Comparison of ENCODE assay signal across 1 cellular context in the genomic region with DNA sequence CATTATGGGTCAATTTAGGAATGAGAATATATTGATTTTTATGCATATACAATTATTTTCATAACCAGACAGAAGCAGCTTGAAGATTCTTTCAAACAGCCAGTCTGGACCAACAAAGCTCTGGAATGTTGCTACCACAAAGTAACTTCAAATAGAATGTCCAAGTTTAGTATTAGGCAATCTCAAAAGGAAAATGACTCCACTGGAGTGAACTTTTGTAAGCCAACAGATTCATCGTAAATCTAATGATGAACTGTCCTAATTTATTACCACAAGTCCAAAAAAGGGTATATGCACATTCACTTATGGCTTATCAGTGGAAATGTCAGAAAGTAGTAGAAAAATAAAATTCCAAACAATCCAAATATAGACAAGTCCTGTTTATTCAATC.
TF ChIP-seq lines count a peak whose summit lies in the region.

No MANE protein-coding gene starts in this region.

TF ChIP-seq in GM23338, 12 proteins besides CTCF, POLR2A, EP300 and RAD21 (continued from another document):
- TF ChIP-seq, protein P1, sequence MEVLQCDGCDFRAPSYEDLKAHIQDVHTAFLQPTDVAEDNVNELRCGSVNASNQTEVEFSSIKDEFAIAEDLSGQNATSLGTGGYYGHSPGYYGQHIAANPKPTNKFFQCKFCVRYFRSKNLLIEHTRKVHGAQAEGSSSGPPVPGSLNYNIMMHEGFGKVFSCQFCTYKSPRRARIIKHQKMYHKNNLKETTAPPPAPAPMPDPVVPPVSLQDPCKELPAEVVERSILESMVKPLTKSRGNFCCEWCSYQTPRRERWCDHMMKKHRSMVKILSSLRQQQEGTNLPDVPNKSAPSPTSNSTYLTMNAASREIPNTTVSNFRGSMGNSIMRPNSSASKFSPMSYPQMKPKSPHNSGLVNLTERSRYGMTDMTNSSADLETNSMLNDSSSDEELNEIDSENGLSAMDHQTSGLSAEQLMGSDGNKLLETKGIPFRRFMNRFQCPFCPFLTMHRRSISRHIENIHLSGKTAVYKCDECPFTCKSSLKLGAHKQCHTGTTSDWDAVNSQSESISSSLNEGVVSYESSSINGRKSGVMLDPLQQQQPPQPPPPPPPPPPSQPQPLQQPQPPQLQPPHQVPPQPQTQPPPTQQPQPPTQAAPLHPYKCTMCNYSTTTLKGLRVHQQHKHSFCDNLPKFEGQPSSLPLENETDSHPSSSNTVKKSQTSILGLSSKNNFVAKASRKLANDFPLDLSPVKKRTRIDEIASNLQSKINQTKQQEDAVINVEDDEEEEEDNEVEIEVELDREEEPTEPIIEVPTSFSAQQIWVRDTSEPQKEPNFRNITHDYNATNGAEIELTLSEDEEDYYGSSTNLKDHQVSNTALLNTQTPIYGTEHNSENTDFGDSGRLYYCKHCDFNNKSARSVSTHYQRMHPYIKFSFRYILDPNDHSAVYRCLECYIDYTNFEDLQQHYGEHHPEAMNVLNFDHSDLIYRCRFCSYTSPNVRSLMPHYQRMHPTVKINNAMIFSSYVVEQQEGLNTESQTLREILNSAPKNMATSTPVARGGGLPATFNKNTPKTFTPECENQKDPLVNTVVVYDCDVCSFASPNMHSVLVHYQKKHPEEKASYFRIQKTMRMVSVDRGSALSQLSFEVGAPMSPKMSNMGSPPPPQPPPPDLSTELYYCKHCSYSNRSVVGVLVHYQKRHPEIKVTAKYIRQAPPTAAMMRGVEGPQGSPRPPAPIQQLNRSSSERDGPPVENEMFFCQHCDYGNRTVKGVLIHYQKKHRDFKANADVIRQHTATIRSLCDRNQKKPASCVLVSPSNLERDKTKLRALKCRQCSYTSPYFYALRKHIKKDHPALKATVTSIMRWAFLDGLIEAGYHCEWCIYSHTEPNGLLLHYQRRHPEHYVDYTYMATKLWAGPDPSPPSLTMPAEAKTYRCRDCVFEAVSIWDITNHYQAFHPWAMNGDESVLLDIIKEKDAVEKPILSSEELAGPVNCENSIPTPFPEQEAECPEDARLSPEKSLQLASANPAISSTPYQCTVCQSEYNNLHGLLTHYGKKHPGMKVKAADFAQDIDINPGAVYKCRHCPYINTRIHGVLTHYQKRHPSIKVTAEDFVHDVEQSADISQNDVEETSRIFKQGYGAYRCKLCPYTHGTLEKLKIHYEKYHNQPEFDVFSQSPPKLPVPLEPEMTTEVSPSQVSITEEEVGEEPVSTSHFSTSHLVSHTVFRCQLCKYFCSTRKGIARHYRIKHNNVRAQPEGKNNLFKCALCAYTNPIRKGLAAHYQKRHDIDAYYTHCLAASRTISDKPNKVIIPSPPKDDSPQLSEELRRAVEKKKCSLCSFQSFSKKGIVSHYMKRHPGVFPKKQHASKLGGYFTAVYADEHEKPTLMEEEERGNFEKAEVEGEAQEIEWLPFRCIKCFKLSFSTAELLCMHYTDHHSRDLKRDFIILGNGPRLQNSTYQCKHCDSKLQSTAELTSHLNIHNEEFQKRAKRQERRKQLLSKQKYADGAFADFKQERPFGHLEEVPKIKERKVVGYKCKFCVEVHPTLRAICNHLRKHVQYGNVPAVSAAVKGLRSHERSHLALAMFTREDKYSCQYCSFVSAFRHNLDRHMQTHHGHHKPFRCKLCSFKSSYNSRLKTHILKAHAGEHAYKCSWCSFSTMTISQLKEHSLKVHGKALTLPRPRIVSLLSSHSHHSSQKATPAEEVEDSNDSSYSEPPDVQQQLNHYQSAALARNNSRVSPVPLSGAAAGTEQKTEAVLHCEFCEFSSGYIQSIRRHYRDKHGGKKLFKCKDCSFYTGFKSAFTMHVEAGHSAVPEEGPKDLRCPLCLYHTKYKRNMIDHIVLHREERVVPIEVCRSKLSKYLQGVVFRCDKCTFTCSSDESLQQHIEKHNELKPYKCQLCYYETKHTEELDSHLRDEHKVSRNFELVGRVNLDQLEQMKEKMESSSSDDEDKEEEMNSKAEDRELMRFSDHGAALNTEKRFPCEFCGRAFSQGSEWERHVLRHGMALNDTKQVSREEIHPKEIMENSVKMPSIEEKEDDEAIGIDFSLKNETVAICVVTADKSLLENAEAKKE (CRISPR knock-in tag; IDR thresholded peaks at IDR 0.05): no peak
- TF ChIP-seq ZNF114 (CRISPR knock-in tag; IDR thresholded peaks at IDR 0.05): no peak
- TF ChIP-seq POLR2AphosphoS5 (IDR thresholded peaks at IDR 0.05; ENCODE audit: low read depth): no peak
- TF ChIP-seq STAT1 (IDR thresholded peaks at IDR 0.05; ENCODE audit: unreplicated experiment): no peak
- TF ChIP-seq ZNF331 (CRISPR knock-in tag; IDR thresholded peaks at IDR 0.05; ENCODE audit: low read depth): no peak
- TF ChIP-seq EZH2phosphoT487 (IDR thresholded peaks at IDR 0.05; ENCODE audit: unreplicated experiment): no peak
- no peak for TF ChIP-seq NANOG (IDR thresholded peaks at IDR 0.05; ENCODE audit: borderline replicate concordance)
- TF ChIP-seq, protein P2, sequence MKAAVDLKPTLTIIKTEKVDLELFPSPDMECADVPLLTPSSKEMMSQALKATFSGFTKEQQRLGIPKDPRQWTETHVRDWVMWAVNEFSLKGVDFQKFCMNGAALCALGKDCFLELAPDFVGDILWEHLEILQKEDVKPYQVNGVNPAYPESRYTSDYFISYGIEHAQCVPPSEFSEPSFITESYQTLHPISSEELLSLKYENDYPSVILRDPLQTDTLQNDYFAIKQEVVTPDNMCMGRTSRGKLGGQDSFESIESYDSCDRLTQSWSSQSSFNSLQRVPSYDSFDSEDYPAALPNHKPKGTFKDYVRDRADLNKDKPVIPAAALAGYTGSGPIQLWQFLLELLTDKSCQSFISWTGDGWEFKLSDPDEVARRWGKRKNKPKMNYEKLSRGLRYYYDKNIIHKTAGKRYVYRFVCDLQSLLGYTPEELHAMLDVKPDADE (IDR thresholded peaks at IDR 0.05): no peak
- no peak for TF ChIP-seq JUNB (IDR thresholded peaks at IDR 0.05; ENCODE audit: unreplicated experiment)
